In the genomic region with DNA sequence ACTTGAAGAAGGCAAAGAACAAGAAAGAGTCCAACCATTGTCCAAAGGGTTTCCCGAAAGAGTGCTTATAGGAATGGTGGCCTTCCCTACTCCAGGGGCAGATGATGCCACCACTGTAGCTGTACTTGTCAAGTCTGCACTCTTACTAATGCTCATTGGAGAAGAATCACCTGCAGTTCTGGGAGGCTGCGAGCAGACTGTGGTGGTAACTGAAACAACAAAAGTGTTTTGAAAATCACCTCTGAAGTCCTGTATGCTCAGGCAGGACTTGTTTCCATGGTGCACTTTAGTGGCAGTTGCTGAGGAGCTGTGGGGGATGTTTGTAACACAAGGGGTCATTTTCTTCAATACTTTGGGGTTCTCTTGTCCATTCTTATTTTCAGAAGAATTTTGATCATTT, we compare ENCODE assay signal across 1 cellular context.
TF ChIP-seq lines count a peak whose summit lies in the region.

No MANE protein-coding gene starts in this region.

TF ChIP-seq in IMR-90, 13 proteins besides CTCF, POLR2A, EP300 and RAD21:
- TF ChIP-seq USF2 (IDR thresholded peaks at IDR 0.05; ENCODE audit: low read depth, low read length) (no peak), ELK1 (IDR thresholded peaks at IDR 0.05; ENCODE audit: borderline replicate concordance, low read depth, low read length) (no peak), MAFK (IDR thresholded peaks at IDR 0.05; ENCODE audit: low read depth, low read length) (no peak), NFE2L2 (IDR thresholded peaks at IDR 0.05; ENCODE audit: low read depth, low read length) (no peak), MAZ (IDR thresholded peaks at IDR 0.05; ENCODE audit: borderline replicate concordance, low read depth, low read length) (no peak), SMC3 (IDR thresholded peaks at IDR 0.05; ENCODE audit: low read depth, low read length) (no peak), RFX5 (IDR thresholded peaks at IDR 0.05; ENCODE audit: low read depth, low read length) (no peak), MXI1 (IDR thresholded peaks at IDR 0.05; ENCODE audit: borderline replicate concordance, low read depth, low read length) (no peak), CHD1 (IDR thresholded peaks at IDR 0.05; ENCODE audit: low read depth, low read length) (no peak)
